In the genomic region with DNA sequence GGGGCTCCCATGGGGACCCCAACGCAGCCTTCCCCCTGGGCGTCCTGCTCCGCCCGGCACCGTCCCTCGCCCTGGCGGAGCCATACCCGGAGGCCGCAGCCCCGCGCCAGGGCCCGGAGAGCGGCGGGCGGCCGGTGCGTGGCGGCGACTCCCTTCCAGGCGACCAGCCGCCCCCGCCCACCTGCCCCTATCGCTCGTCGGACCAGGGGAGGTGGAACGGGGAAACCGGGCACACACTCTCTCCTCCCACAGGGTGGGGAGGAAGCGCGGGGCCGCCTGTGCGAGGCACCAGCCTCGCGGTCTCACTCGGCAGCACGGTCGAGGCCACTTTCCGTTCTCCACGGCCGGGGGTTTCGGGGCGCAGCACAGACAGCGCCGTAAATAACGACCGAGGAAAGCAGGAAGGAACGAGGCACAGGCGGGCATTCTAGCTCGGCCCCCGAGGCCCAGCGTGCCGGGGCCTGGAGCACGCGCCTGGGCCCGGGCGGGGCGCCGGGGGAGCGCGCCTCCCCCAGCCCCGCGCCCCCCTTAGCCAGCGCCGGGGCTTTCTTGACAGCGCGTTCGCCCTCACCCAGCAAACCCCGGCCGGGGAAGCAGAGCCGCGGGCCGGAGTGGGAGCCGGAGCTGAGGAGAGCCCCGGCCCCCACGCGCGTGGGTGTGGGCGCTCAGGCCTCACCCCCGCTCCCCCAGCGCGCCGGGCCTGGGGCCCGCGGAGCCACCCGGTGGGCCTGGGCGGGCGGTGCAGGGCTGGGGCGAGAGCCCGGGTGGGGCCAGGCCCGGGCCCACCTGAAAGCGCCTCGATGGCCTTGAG, we compare ENCODE assay signal across 8 cellular contexts. TPM values are rescaled to one million over a fixed set of nuclear protein-coding genes. Genes with fewer than 3 reads are reported as not detected.
DNase-seq lines count a peak whose midpoint lies in the region; ATAC-seq and TF ChIP-seq lines count a peak whose summit lies in the region.

No MANE protein-coding gene starts in this region.

- H3K27me3 ChIP-seq in HUES48 (ENCODE audit: control insufficient read depth, insufficient read depth, low read length) = no peaks in the 10 kb centered on the region

- peak overlapping the region; percentile 87 for H3K9ac ChIP-seq in HUES48 (ENCODE audit: low read depth, low read length)

- TF ChIP-seq CTCF in fibroblast of villous mesenchyme (IDR thresholded peaks at IDR 0.05; ENCODE audit: insufficient read depth, low read depth, low read length) = no peak

- no peak for DNase-seq in activated CD8-positive, alpha-beta T cell treated with anti-CD3 and anti-CD28 coated beads, Interleukin-2, amount 10 ng/mL, durations not matched to agents 7 days and 5 days
- DNase-seq in fibroblast of villous mesenchyme (ENCODE audit: low read depth) (no peak), retina (peak; percentile 84), midbrain (lab: John Stamatoyannopoulos, UW) (no peak), G401 (ENCODE audit: low spot score) (no peak)

- H3K9me3 Mint-ChIP-seq in activated CD8-positive, alpha-beta T cell treated with anti-CD3 and anti-CD28 coated beads, Interleukin-2, amount 10 ng/mL, durations not matched to agents 7 days and 5 days (ENCODE audit: insufficient read depth) = no peaks in the 10 kb centered on the region

- CTCF ChIA-PET in activated CD8-positive, alpha-beta T cell treated with anti-CD3 and anti-CD28 coated beads, Interleukin-2, amount 10 ng/mL, durations not matched to agents 7 days and 5 days (lab: Charles Lee) = interaction anchor here (0.9 to 1.8 kb wide), 2 partner anchors 111 to 196 kb away, joined by 3 to 5 read pairs; no protein-coding TSS in a partner anchor

- H3K4me1 ChIP-seq in HUES48 (ENCODE audit: control insufficient read depth, insufficient read depth, low read length) = peaks cover 19% of the 10 kb centered on the region

- peak; percentile 13 for ATAC-seq in activated CD8-positive, alpha-beta T cell treated with anti-CD3 and anti-CD28 coated beads, Interleukin-2, amount 10 ng/mL, durations not matched to agents 7 days and 5 days
- ATAC-seq in GM21619 (IDR thresholded peaks at IDR 0.05; ENCODE audit: unreplicated experiment) = no peak

- peaks cover 41% of the 10 kb centered on the region for H3K4me1 Mint-ChIP-seq in activated CD8-positive, alpha-beta T cell treated with anti-CD3 and anti-CD28 coated beads, Interleukin-2, amount 10 ng/mL, durations not matched to agents 7 days and 5 days (ENCODE audit: low read depth)

- peak overlapping the region; percentile 100 for H3K27ac ChIP-seq in HUES48 (ENCODE audit: low read depth, low read length)

- H3K4me3 Mint-ChIP-seq in activated CD8-positive, alpha-beta T cell treated with anti-CD3 and anti-CD28 coated beads, Interleukin-2, amount 10 ng/mL, durations not matched to agents 7 days and 5 days = peak overlapping the region; percentile 73

- peak; percentile 32 for TF ChIP-seq POLR2A in GM10847 (IDR thresholded peaks at IDR 0.05; ENCODE audit: extremely low read depth, insufficient read length)

- POLR2A ChIA-PET in activated CD8-positive, alpha-beta T cell treated with anti-CD3 and anti-CD28 coated beads, Interleukin-2, amount 10 ng/mL, durations not matched to agents 7 days and 5 days (lab: Charles Lee) = no interaction called here

- peaks cover 55% of the 10 kb centered on the region for H3K27me3 Mint-ChIP-seq in activated CD8-positive, alpha-beta T cell treated with anti-CD3 and anti-CD28 coated beads, Interleukin-2, amount 10 ng/mL, durations not matched to agents 7 days and 5 days (ENCODE audit: low read depth)

- H3K27ac Mint-ChIP-seq in activated CD8-positive, alpha-beta T cell treated with anti-CD3 and anti-CD28 coated beads, Interleukin-2, amount 10 ng/mL, durations not matched to agents 7 days and 5 days = no peak overlapping the region

- in situ Hi-C loops in G401 (cut with HindIII; ENCODE audit: low sequenced_read_pairs) = no loop called here

- H3K4me3 ChIP-seq in HUES48 (ENCODE audit: low read depth, low read length) (peak overlapping the region; percentile 95), fibroblast of villous mesenchyme (ENCODE audit: low read depth, low read length) (peak overlapping the region; percentile 81)

- H3K36me3 Mint-ChIP-seq in activated CD8-positive, alpha-beta T cell treated with anti-CD3 and anti-CD28 coated beads, Interleukin-2, amount 10 ng/mL, durations not matched to agents 7 days and 5 days (ENCODE audit: low read depth) = peaks cover 5% of the 10 kb centered on the region

- no peaks in the 10 kb centered on the region for H3K36me3 ChIP-seq in HUES48 (ENCODE audit: control insufficient read depth, insufficient read depth, low read length)

- no peaks in the 10 kb centered on the region for H3K9me3 ChIP-seq in HUES48 (ENCODE audit: control insufficient read depth, insufficient read depth, low read length)

RNA-seq across cellular contexts. Expression of gene IGF2BP3, which starts 0.9 kb away (rescaled TPM):
- under 1 TPM; 0.52 to 0.55 TPM for total RNA-seq in activated CD8-positive, alpha-beta T cell treated with anti-CD3 and anti-CD28 coated beads, Interleukin-2, amount 10 ng/mL, durations not matched to agents 7 days and 5 days
- 9.1 and 12.2 TPM in 2 replicates for total RNA-seq in fibroblast of villous mesenchyme
- 47.0 and 69.7 TPM in 2 replicates for total RNA-seq in G401 (2014; rRNA removed; shearing (Covaris generic))
